In the genomic region with DNA sequence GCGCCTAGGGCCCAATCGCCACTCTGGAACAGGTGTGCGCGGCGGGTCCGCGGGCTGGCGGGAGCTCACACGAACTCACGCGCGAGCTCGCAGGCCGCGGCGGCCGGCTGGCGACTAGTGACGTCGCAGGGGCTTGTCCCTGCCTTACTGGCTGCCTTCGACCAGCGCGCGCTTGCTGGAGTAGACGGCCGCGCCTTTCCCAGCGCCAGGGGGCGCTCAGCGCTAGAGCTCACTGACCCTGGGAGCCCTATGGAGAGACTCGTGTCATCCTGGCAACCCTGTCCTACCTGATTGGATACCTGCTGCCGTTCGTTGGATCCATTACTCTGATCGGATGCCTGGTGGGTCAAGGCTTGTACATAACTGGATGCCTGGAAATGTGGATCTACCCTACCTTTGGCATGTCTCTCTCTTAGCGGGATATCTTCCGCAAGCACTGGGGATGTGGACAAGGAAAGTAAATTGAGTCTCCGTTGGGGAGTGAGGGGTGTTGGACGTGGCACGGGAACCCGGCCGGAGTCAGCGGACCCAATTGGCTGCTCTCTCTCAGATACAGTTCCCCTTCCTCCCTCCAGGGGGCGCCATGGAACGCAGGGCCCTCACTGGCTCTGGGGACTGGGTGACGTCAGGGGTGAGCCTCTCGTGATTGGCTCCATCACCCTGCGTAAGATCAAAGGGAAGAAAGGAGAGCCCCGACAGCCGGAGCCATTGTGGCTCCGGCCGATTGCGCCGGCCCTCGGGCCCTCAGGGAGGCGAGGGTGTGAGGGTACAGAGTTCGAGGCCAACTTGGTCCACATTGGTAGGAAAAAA, we compare ENCODE assay signal across 4 cellular contexts. TPM values are rescaled to one million over a fixed set of nuclear protein-coding genes. Genes with fewer than 3 reads are reported as not detected.
"Had no signal": no experiment of that assay in that cellular context is flagged by ENCODE, and none has a peak within 500 bp of the region (broad histone marks: within the 10 kb centered on the region; RNA-seq: fewer than 3 reads in every experiment).

No MANE protein-coding gene starts in this region.

RNA-seq across cellular contexts. Expression of a gene that starts 35.2 kb away (rescaled TPM):
- total RNA-seq: dermis microvascular lymphatic vessel endothelial cell, fibroblast of lung had no signal
- polyA plus RNA-seq: fibroblast of lung had no signal

RNA-seq across cellular contexts. Expression of a gene that starts 36.2 kb away (rescaled TPM):
- total RNA-seq: dermis microvascular lymphatic vessel endothelial cell had no signal

RNA-seq across cellular contexts. Expression of a gene that starts 44.8 kb away (rescaled TPM):
- total RNA-seq: ascending aorta, dermis microvascular lymphatic vessel endothelial cell, fibroblast of lung, mesenteric fat pad had no signal
- polyA plus RNA-seq: fibroblast of lung had no signal
